In genomic region chr3:53495518-53496501, GRCh38 we compare ENCODE assay signal across 8 cellular contexts. TPM values are rescaled to one million over a fixed set of nuclear protein-coding genes. Genes with fewer than 3 reads are reported as not detected.
A peak's percentile ranks its signal among the peaks of the same experiment; 100 is the strongest.
DNase-seq lines count a peak whose midpoint lies in the region; ATAC-seq and FAIRE-seq lines count a peak whose summit lies in the region.

No MANE protein-coding gene starts in this region.

- H3K9me3 ChIP-seq in iPS-18c (ENCODE audit: control insufficient read depth, insufficient read depth, low read length) (no peaks in the 10 kb centered on the region), small intestine (ENCODE audit: control insufficient read depth, low read depth) (no peaks in the 10 kb centered on the region)

- H3K4me3 ChIP-seq in iPS-18c (ENCODE audit: insufficient read depth, low read depth, low read length) (peak overlapping the region; percentile 56), small intestine (ENCODE audit: low read depth in 1 of 2, low read length in 2 of 2) (peak overlapping the region in 1 of 2 donors; percentile 80)

- no peaks in the 10 kb centered on the region for H3K36me3 Mint-ChIP-seq in activated CD4-positive, alpha-beta T cell treated with anti-CD3 and anti-CD28 coated beads for 36 hours (ENCODE audit: low read depth)
- H3K36me3 Mint-ChIP-seq in activated naive CD8-positive, alpha-beta T cell treated with anti-CD3 and anti-CD28 coated beads, Interleukin-2, amount 50 U/mL, for 24 hours (ENCODE audit: low read depth) = no peaks in the 10 kb centered on the region

- H3K27me3 Mint-ChIP-seq in activated CD4-positive, alpha-beta T cell treated with anti-CD3 and anti-CD28 coated beads for 36 hours = peaks cover 44% of the 10 kb centered on the region
- H3K27me3 Mint-ChIP-seq in activated naive CD8-positive, alpha-beta T cell treated with anti-CD3 and anti-CD28 coated beads, Interleukin-2, amount 50 U/mL, for 24 hours = peaks cover 48% of the 10 kb centered on the region

- peaks cover 0 to 9% of the 10 kb centered on the region in 2 donors for H3K27me3 ChIP-seq in small intestine (ENCODE audit: control insufficient read depth in 2 of 2, insufficient read depth in 2 of 2, low read length in 2 of 2)

- peak; percentile 36 for ATAC-seq in activated CD4-positive, alpha-beta T cell treated with anti-CD3 and anti-CD28 coated beads for 36 hours
- no peak for ATAC-seq in activated naive CD8-positive, alpha-beta T cell treated with anti-CD3 and anti-CD28 coated beads, Interleukin-2, amount 50 U/mL, for 24 hours

- DNase-seq in activated CD4-positive, alpha-beta T cell treated with anti-CD3 and anti-CD28 coated beads for 36 hours = peak; percentile 19
- DNase-seq in activated CD4-positive, alpha-beta T cell treated with anti-CD3 and anti-CD28 coated beads for 1 hour = no peak
- DNase-seq in activated naive CD8-positive, alpha-beta T cell treated with anti-CD3 and anti-CD28 coated beads, Interleukin-2, amount 50 U/mL, for 24 hours = no peak
- DNase-seq in small intestine = peak; percentile 40
- DNase-seq in superior temporal gyrus (ENCODE audit: extremely low spot score) = no peak
- DNase-seq in hepatic stellate cell (ENCODE audit: low spot score) = no peak
- no peak for DNase-seq in NCI-H1694 treated with DMSO at 0.1 percent for 48 hours (lab: John Stamatoyannopoulos, UW)

- H3K4me1 Mint-ChIP-seq in activated CD4-positive, alpha-beta T cell treated with anti-CD3 and anti-CD28 coated beads for 36 hours = peaks cover 10% of the 10 kb centered on the region
- peaks cover 8% of the 10 kb centered on the region for H3K4me1 Mint-ChIP-seq in activated naive CD8-positive, alpha-beta T cell treated with anti-CD3 and anti-CD28 coated beads, Interleukin-2, amount 50 U/mL, for 24 hours

- H3K36me3 ChIP-seq in small intestine (ENCODE audit: control insufficient read depth in 2 of 2, insufficient read depth in 2 of 2, low read length in 2 of 2) = no peaks in the 10 kb centered on the region

- peak overlapping the region; percentile 38 for H3K4me3 Mint-ChIP-seq in activated CD4-positive, alpha-beta T cell treated with anti-CD3 and anti-CD28 coated beads for 36 hours
- H3K4me3 Mint-ChIP-seq in activated naive CD8-positive, alpha-beta T cell treated with anti-CD3 and anti-CD28 coated beads, Interleukin-2, amount 50 U/mL, for 24 hours = peak overlapping the region; percentile 49

- intact Hi-C loops in activated CD4-positive, alpha-beta T cell treated with anti-CD3 and anti-CD28 coated beads for 36 hours (cut with DNase I, micrococcal nuclease) = no loop called here

- H3K9me3 Mint-ChIP-seq in activated CD4-positive, alpha-beta T cell treated with anti-CD3 and anti-CD28 coated beads for 36 hours (ENCODE audit: low read depth) = no peaks in the 10 kb centered on the region
- H3K9me3 Mint-ChIP-seq in activated naive CD8-positive, alpha-beta T cell treated with anti-CD3 and anti-CD28 coated beads, Interleukin-2, amount 50 U/mL, for 24 hours = no peaks in the 10 kb centered on the region

- no peak overlapping the region for H3K27ac ChIP-seq in small intestine (ENCODE audit: low read depth in 1 of 2, low read length in 1 of 2)

- CTCF ChIA-PET in activated CD4-positive, alpha-beta T cell treated with anti-CD3 and anti-CD28 coated beads for 36 hours (lab: Charles Lee) = interaction anchor here (1.1 kb wide), 1 partner anchor 18 kb away, joined by 3 read pairs; no protein-coding TSS in a partner anchor

- no peak overlapping the region for H3K27ac Mint-ChIP-seq in activated CD4-positive, alpha-beta T cell treated with anti-CD3 and anti-CD28 coated beads for 36 hours
- no peak overlapping the region for H3K27ac Mint-ChIP-seq in activated naive CD8-positive, alpha-beta T cell treated with anti-CD3 and anti-CD28 coated beads, Interleukin-2, amount 50 U/mL, for 24 hours

- POLR2A ChIA-PET in activated CD4-positive, alpha-beta T cell treated with anti-CD3 and anti-CD28 coated beads for 36 hours (lab: Charles Lee) = no interaction called here

- peaks cover 2 to 3% of the 10 kb centered on the region in 2 donors for H3K4me1 ChIP-seq in small intestine (ENCODE audit: control insufficient read depth in 2 of 2, insufficient read depth in 1 of 2, low read depth in 1 of 2, low read length in 1 of 2)

- FAIRE-seq in small intestine (lab: Jason Lieb, UNC) = no peak

- 6 to 8% (median 8%) methylated on average over 53 to 57 of the region's 57 CpGs for WGBS in small intestine, 3 donors

RNA-seq across cellular contexts. Expression of gene CACNA1D, which starts 1.4 kb away (rescaled TPM):
- under 1 TPM; 0.21 to 0.33 TPM for total RNA-seq in activated CD4-positive, alpha-beta T cell treated with anti-CD3 and anti-CD28 coated beads for 36 hours
- polyA plus RNA-seq in small intestine = 1 to 10 TPM; 2.2 to 8.7 (median 3.6) TPM

Comparison
In these comparisons a context has a peak if more than half of its experiments do, and no peak if none do; other contexts are left out.
1. DNase-seq: peak in activated CD4-positive, alpha-beta T cell treated with anti-CD3 and anti-CD28 coated beads for 36 hours (single experiment) and small intestine (single experiment); none in activated CD4-positive, alpha-beta T cell treated with anti-CD3 and anti-CD28 coated beads for 1 hour (single experiment), activated naive CD8-positive, alpha-beta T cell treated with anti-CD3 and anti-CD28 coated beads, Interleukin-2, amount 50 U/mL, for 24 hours (single experiment), superior temporal gyrus (single experiment), hepatic stellate cell (single experiment) and NCI-H1694 treated with DMSO at 0.1 percent for 48 hours (single experiment).